In the genomic region with DNA sequence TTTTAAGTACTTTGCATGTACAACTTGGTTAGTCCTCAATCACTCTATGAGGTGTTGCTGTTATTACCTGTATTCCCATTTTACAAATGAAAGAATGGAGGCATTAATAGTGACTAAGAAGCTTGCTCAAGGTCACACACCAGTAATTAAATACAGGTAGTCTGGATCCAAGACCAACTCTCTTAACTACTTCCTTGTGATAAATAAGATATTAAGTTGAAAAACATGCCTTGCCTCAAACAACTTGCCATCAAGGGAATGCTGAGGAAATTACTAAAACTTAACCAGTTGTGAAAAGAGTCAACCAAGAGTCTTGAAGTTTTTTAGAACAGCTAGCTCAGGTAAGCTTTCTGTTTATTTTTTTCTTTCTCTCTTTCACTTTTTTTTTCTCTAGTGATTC, we compare ENCODE assay signal across 2 cellular contexts.
TF ChIP-seq lines count a peak whose summit lies in the region.

No MANE protein-coding gene starts in this region.

TF ChIP-seq in A549, 52 proteins besides CTCF, POLR2A, EP300 and RAD21:
- TF ChIP-seq, protein P1, sequence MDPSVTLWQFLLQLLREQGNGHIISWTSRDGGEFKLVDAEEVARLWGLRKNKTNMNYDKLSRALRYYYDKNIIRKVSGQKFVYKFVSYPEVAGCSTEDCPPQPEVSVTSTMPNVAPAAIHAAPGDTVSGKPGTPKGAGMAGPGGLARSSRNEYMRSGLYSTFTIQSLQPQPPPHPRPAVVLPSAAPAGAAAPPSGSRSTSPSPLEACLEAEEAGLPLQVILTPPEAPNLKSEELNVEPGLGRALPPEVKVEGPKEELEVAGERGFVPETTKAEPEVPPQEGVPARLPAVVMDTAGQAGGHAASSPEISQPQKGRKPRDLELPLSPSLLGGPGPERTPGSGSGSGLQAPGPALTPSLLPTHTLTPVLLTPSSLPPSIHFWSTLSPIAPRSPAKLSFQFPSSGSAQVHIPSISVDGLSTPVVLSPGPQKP (IDR thresholded peaks at IDR 0.05; ENCODE audit: low read depth, low read length): no peak
- TF ChIP-seq EHMT2 (IDR thresholded peaks at IDR 0.05; ENCODE audit: low read depth) (no peak), HOXA7 (CRISPR knock-in tag; IDR thresholded peaks at IDR 0.05) (no peak), ZC3H11A (IDR thresholded peaks at IDR 0.05) (no peak), KDM1A (IDR thresholded peaks at IDR 0.05; ENCODE audit: low read depth) (no peak), MYC (IDR thresholded peaks at IDR 0.05; ENCODE audit: borderline replicate concordance, low read length) (no peak), CEBPB (IDR thresholded peaks at IDR 0.05) (no peak), POLR2AphosphoS2 (conservative IDR thresholded peaks at IDR 0.05; ENCODE audit: low read length) (no peak), FOXS1 (CRISPR knock-in tag; IDR thresholded peaks at IDR 0.05) (no peak), PHF8 (IDR thresholded peaks at IDR 0.05; ENCODE audit: borderline replicate concordance, low read depth) (no peak), HOXB5 (CRISPR knock-in tag; IDR thresholded peaks at IDR 0.05) (no peak), BHLHE40 (IDR thresholded peaks at IDR 0.05; ENCODE audit: low read depth, low read length) (no peak), NR3C1 (IDR thresholded peaks at IDR 0.05) (no peak), EHF (CRISPR knock-in tag; IDR thresholded peaks at IDR 0.05) (no peak), SREBF2 (IDR thresholded peaks at IDR 0.05) (no peak), HEYL (CRISPR knock-in tag; IDR thresholded peaks at IDR 0.05) (no peak), TP53 (CRISPR knock-in tag; IDR thresholded peaks at IDR 0.05) (no peak), HDAC2 (IDR thresholded peaks at IDR 0.05) (no peak)
- TF ChIP-seq, protein P2, sequence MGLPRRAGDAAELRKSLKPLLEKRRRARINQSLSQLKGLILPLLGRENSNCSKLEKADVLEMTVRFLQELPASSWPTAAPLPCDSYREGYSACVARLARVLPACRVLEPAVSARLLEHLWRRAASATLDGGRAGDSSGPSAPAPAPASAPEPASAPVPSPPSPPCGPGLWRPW (IDR thresholded peaks at IDR 0.05): no peak
- TF ChIP-seq, protein P3, sequence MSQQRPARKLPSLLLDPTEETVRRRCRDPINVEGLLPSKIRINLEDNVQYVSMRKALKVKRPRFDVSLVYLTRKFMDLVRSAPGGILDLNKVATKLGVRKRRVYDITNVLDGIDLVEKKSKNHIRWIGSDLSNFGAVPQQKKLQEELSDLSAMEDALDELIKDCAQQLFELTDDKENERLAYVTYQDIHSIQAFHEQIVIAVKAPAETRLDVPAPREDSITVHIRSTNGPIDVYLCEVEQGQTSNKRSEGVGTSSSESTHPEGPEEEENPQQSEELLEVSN (IDR thresholded peaks at IDR 0.05; ENCODE audit: borderline replicate concordance, low read depth): no peak

TF ChIP-seq in endothelial cell of umbilical vein, 7 proteins besides CTCF, POLR2A, EP300 and RAD21:
- TF ChIP-seq POLR2AphosphoS5 (IDR thresholded peaks at IDR 0.05; ENCODE audit: insufficient read depth, low read depth, low read length) (no peak), JUN (IDR thresholded peaks at IDR 0.05; ENCODE audit: borderline replicate concordance, insufficient read depth, insufficient read length, low read depth) (no peak), FOS (IDR thresholded peaks at IDR 0.05; ENCODE audit: borderline replicate concordance, insufficient read depth, low read length) (no peak), GATA2 (IDR thresholded peaks at IDR 0.05; ENCODE audit: insufficient read depth, insufficient read length, low read depth, low read length) (no peak), MYC (IDR thresholded peaks at IDR 0.05; ENCODE audit: low read depth, low read length) (no peak), EZH2 (IDR thresholded peaks at IDR 0.05; ENCODE audit: borderline replicate concordance, low read depth, low read length, severe bottlenecking) (no peak)
- TF ChIP-seq, protein P4, sequence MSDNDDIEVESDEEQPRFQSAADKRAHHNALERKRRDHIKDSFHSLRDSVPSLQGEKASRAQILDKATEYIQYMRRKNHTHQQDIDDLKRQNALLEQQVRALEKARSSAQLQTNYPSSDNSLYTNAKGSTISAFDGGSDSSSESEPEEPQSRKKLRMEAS (IDR thresholded peaks at IDR 0.05; ENCODE audit: insufficient read depth, insufficient read length): no peak
